21 cellular contexts compared by ENCODE assay signal in the genomic region with DNA sequence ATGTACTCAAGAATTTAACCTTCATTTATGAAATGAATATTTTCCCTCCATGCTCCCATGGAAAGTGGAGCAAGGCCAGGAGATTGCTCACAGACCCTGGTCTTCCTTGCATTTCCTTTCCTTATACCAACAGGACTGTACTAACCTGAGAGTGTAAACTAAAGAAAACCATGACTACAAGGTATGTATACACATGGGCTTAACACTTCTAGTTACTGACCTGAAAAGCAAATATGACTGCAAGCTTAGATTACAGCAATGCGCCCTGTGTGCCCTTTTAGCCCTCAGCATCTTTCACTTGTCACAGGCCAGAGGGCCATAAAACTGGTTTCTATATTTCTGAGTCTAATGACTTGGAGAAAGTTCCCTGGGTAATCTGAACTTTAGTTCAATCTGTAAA. TPM values are rescaled to one million over a fixed set of nuclear protein-coding genes. Genes with fewer than 3 reads are reported as not detected.
"Had no signal": no experiment of that assay in that cellular context is flagged by ENCODE, and none has a peak within 500 bp of the region (broad histone marks: within the 10 kb centered on the region; RNA-seq: fewer than 3 reads in every experiment).

No MANE protein-coding gene starts in this region.

- H3K36me3 ChIP-seq: neural progenitor cell, prostate gland, spleen, thoracic aorta had no signal

- FAIRE-seq: endothelial cell of umbilical vein, islet of Langerhans had no signal

- ATAC-seq: left cardiac atrium; naive thymus-derived CD4-positive, alpha-beta T cell; sciatic nerve; stimulated activated memory B cell treated with anti-CD40 and anti-IgM and Interleukin-4, amounts not matched to agents 10 μg/mL and 1 μg/mL and 100 μg/mL, for 72 hours had no signal

- DNase-seq: activated CD4-positive, alpha-beta T cell treated with anti-CD3 and anti-CD28 coated beads, Interleukin-2, amount 50 U/mL, for 4 hours; activated CD4-positive, CD25-positive, alpha-beta regulatory T cell treated with anti-CD3 and anti-CD28 coated beads, Interleukin-2, amount 50 U/mL, for 72 hours; activated gamma-delta T cell treated with Interleukin-2 at 50 U/mL for 16 hours; activated naive CD8-positive, alpha-beta T cell treated with anti-CD3 and anti-CD28 coated beads for 36 hours; amniotic stem cell; effector memory CD4-positive, alpha-beta T cell; hippocampal formation; left cardiac atrium; naive thymus-derived CD4-positive, alpha-beta T cell; spleen; stimulated activated CD4-positive, alpha-beta T cell treated with anti-CD3 and anti-CD28 coated beads, Interleukin-4, amount 100 ng/mL, for 4 hours had no signal

- H3K4me1 ChIP-seq: neural progenitor cell had no signal

- H3K4me1 Mint-ChIP-seq: activated naive CD8-positive, alpha-beta T cell treated with anti-CD3 and anti-CD28 coated beads for 36 hours; stimulated activated memory B cell treated with anti-CD40 and anti-IgM and Interleukin-4, amounts not matched to agents 10 μg/mL and 1 μg/mL and 100 μg/mL, for 72 hours had no signal

- H3K27me3 ChIP-seq: neural progenitor cell, spleen had no signal

- H3K4me3 Mint-ChIP-seq: activated naive CD8-positive, alpha-beta T cell treated with anti-CD3 and anti-CD28 coated beads for 36 hours; activated T-helper 1 cell treated with anti-CD3 and anti-CD28 coated beads, Interleukin-12 subunit alpha, Interleukin-12 subunit beta, Interleukin-2, Interleukin-4 antibody, amounts not matched to agents 30 ng/mL and 10 ng/mL and 1 ng/mL, durations not matched to agents 14 hours and 24 hours and 36 hours; dendritic cell treated with granulocyte-macrophage colony-stimulating factor and Interleukin-4, amounts not matched to agents 40 ng/mL and 50 ng/mL, for 4 days; naive thymus-derived CD4-positive, alpha-beta T cell; neural progenitor cell; stimulated activated memory B cell treated with anti-CD40 and anti-IgM and Interleukin-4, amounts not matched to agents 10 μg/mL and 1 μg/mL and 100 μg/mL, for 72 hours; T-helper 1 cell treated with Interleukin-12 subunit alpha and Interleukin-12 subunit beta and Interleukin-4 antibody, amounts not matched to agents 30 μg/mL and 1 μg/mL, for 36 hours had no signal

- H3K9me3 Mint-ChIP-seq: activated naive CD8-positive, alpha-beta T cell treated with anti-CD3 and anti-CD28 coated beads for 36 hours; activated T-helper 1 cell treated with anti-CD3 and anti-CD28 coated beads, Interleukin-12 subunit alpha, Interleukin-12 subunit beta, Interleukin-2, Interleukin-4 antibody, amounts not matched to agents 30 ng/mL and 10 ng/mL and 1 ng/mL, durations not matched to agents 14 hours and 24 hours and 36 hours; dendritic cell treated with granulocyte-macrophage colony-stimulating factor and Interleukin-4, amounts not matched to agents 40 ng/mL and 50 ng/mL, for 4 days; naive thymus-derived CD4-positive, alpha-beta T cell; neural progenitor cell; stimulated activated memory B cell treated with anti-CD40 and anti-IgM and Interleukin-4, amounts not matched to agents 10 μg/mL and 1 μg/mL and 100 μg/mL, for 72 hours; T-helper 1 cell treated with Interleukin-12 subunit alpha and Interleukin-12 subunit beta and Interleukin-4 antibody, amounts not matched to agents 30 μg/mL and 1 μg/mL, for 36 hours had no signal

- H3K4me3 ChIP-seq: neural progenitor cell, prostate gland, spleen, thoracic aorta had no signal

- H3K9me3 ChIP-seq: prostate gland, spleen, thoracic aorta had no signal

- H3K27ac Mint-ChIP-seq: activated naive CD8-positive, alpha-beta T cell treated with anti-CD3 and anti-CD28 coated beads for 36 hours; activated T-helper 1 cell treated with anti-CD3 and anti-CD28 coated beads, Interleukin-12 subunit alpha, Interleukin-12 subunit beta, Interleukin-2, Interleukin-4 antibody, amounts not matched to agents 30 ng/mL and 10 ng/mL and 1 ng/mL, durations not matched to agents 14 hours and 24 hours and 36 hours; dendritic cell treated with granulocyte-macrophage colony-stimulating factor and Interleukin-4, amounts not matched to agents 40 ng/mL and 50 ng/mL, for 4 days; naive thymus-derived CD4-positive, alpha-beta T cell; neural progenitor cell; stimulated activated memory B cell treated with anti-CD40 and anti-IgM and Interleukin-4, amounts not matched to agents 10 μg/mL and 1 μg/mL and 100 μg/mL, for 72 hours; T-helper 1 cell treated with Interleukin-12 subunit alpha and Interleukin-12 subunit beta and Interleukin-4 antibody, amounts not matched to agents 30 μg/mL and 1 μg/mL, for 36 hours had no signal

- H3K27ac ChIP-seq: neural progenitor cell, spleen, thoracic aorta had no signal

- H3K36me3 Mint-ChIP-seq: activated naive CD8-positive, alpha-beta T cell treated with anti-CD3 and anti-CD28 coated beads for 36 hours; naive thymus-derived CD4-positive, alpha-beta T cell; neural progenitor cell; stimulated activated memory B cell treated with anti-CD40 and anti-IgM and Interleukin-4, amounts not matched to agents 10 μg/mL and 1 μg/mL and 100 μg/mL, for 72 hours had no signal

- H3K27me3 Mint-ChIP-seq: activated naive CD8-positive, alpha-beta T cell treated with anti-CD3 and anti-CD28 coated beads for 36 hours; dendritic cell treated with granulocyte-macrophage colony-stimulating factor and Interleukin-4, amounts not matched to agents 40 ng/mL and 50 ng/mL, for 4 days; stimulated activated memory B cell treated with anti-CD40 and anti-IgM and Interleukin-4, amounts not matched to agents 10 μg/mL and 1 μg/mL and 100 μg/mL, for 72 hours had no signal

RNA-seq across cellular contexts. Expression of gene NEK10, which starts 52.1 kb away (rescaled TPM):
- polyA plus RNA-seq: naive thymus-derived CD4-positive, alpha-beta T cell had no signal
